In genomic region chr9:38526571-38526970, GRCh38 we compare ENCODE assay signal across 22 cellular contexts.
A peak's percentile ranks its signal among the peaks of the same experiment; 100 is the strongest.
DNase-seq lines count a peak whose midpoint lies in the region; ATAC-seq, FAIRE-seq and TF ChIP-seq lines count a peak whose summit lies in the region.
"Had no signal": no experiment of that assay in that cellular context is flagged by ENCODE, and none has a peak within 500 bp of the region (broad histone marks: within the 10 kb centered on the region; RNA-seq: fewer than 3 reads in every experiment).

No MANE protein-coding gene starts in this region.

- H3K79me2 ChIP-seq in GM23338 (replicated peaks; ENCODE audit: insufficient read depth): no peaks in the 10 kb centered on the region

- peak overlapping the region; percentile 73 for H2BK12ac ChIP-seq in neuronal stem cell (ENCODE audit: low read length)

- H2BK15ac ChIP-seq in neuronal stem cell (ENCODE audit: low read length): no peak overlapping the region

- no peak overlapping the region for H3K4me3 Mint-ChIP-seq in GM23338
- H3K4me3 Mint-ChIP-seq: CD4-positive, CD25-positive, alpha-beta regulatory T cell; HFFc6 had no signal

- no peaks in the 10 kb centered on the region for H3F3A ChIP-seq in GM23338 (replicated peaks; ENCODE audit: low read depth)

- no peak overlapping the region for H2AK5ac ChIP-seq in neuronal stem cell (ENCODE audit: low read depth, low read length)

- no peaks in the 10 kb centered on the region for H3K9me2 ChIP-seq in GM23338 (ENCODE audit: insufficient read depth)

- peak overlapping the region; percentile 47 for H3K14ac ChIP-seq in neuronal stem cell (ENCODE audit: low read length)

- H3K9me3 ChIP-seq in neuronal stem cell (replicated peaks in 1 of 2; ENCODE audit: control insufficient read depth in 2 of 2, insufficient read depth in 1 of 2, low read depth in 1 of 2, low read length in 2 of 2): no peaks in the 10 kb centered on the region
- H3K9me3 ChIP-seq: BE2C had no signal

- no peak overlapping the region for H3K4ac ChIP-seq in neuronal stem cell (ENCODE audit: low read length)

- no peaks in the 10 kb centered on the region for H3K27me3 Mint-ChIP-seq in GM23338 (ENCODE audit: insufficient read depth, low read depth, poor library complexity)

- H3K27me3 ChIP-seq in GM23338 (ENCODE audit: insufficient read depth) (no peaks in the 10 kb centered on the region), neuronal stem cell (ENCODE audit: control insufficient read depth in 3 of 3, insufficient read depth in 3 of 3, low read depth in 1 of 3, low read length in 3 of 3) (no peaks in the 10 kb centered on the region)
- H3K27me3 ChIP-seq: BE2C had no signal

- no peak overlapping the region for H3K27ac Mint-ChIP-seq in GM23338
- H3K27ac Mint-ChIP-seq: CD4-positive, CD25-positive, alpha-beta regulatory T cell; CD8-positive, alpha-beta memory T cell; HFFc6 had no signal

- H2BK120ac ChIP-seq in neuronal stem cell (ENCODE audit: low read depth, low read length): no peak overlapping the region

- DNase-seq in GM23338 (ENCODE audit: low spot score) (peak; percentile 8), epithelial cell of esophagus (ENCODE audit: low read depth) (peak; percentile 5), neuronal stem cell (ENCODE audit: low spot score) (no peak), EL (no peak), HTR-8/SVneo (ENCODE audit: insufficient read length, low spot score) (no peak)
- DNase-seq in effector CD4-positive, alpha-beta T cell: no peak
- DNase-seq: BE2C; C1 segment of cervical spinal cord; CD4-positive, CD25-positive, alpha-beta regulatory T cell; CD8-positive, alpha-beta memory T cell; COR-L47; DMS 273 treated with DMSO at 0.1 percent for 48 hours; DMS53; DND-41; GM23248; HFFc6 had no signal

- H2BK5ac ChIP-seq in neuronal stem cell (ENCODE audit: low read length): no peak overlapping the region

- peaks cover 7% of the 10 kb centered on the region; the same call in 1 of the 3 replicates for H3K9me3 Mint-ChIP-seq in GM23338
- H3K9me3 Mint-ChIP-seq: HFFc6 had no signal

- no peak overlapping the region for H3K9ac ChIP-seq in neuronal stem cell (ENCODE audit: low read depth, low read length, poor library complexity)
- H3K9ac ChIP-seq: GM23248 had no signal

- 0 out of 3 replicates have a peak, but pooled peaks cover 4% of the 10 kb centered on the region for H3K36me3 Mint-ChIP-seq in GM23338 (ENCODE audit: low read depth)

- H3K36me3 ChIP-seq in GM23338 (ENCODE audit: insufficient read depth): no peaks in the 10 kb centered on the region
- no peaks in the 10 kb centered on the region for H3K36me3 ChIP-seq in neuronal stem cell (replicated peaks in 1 of 2; ENCODE audit: control insufficient read depth in 2 of 2, insufficient read depth in 2 of 2, low read length in 2 of 2)
- H3K36me3 ChIP-seq: BE2C had no signal

- no peak overlapping the region for H3K4me2 ChIP-seq in GM23338
- H3K4me2 ChIP-seq in neuronal stem cell (ENCODE audit: insufficient read depth, low read length, poor library complexity, severe bottlenecking): no peak overlapping the region

- H3K4me1 ChIP-seq in GM23338 (ENCODE audit: insufficient read depth): no peaks in the 10 kb centered on the region
- peaks cover 3% of the 10 kb centered on the region in 2 donors for H3K4me1 ChIP-seq in neuronal stem cell (ENCODE audit: control insufficient read depth in 2 of 2, insufficient read depth in 1 of 2, low read depth in 1 of 2, low read length in 2 of 2)
- H3K4me1 ChIP-seq: BE2C had no signal

- no peak overlapping the region for H3K27ac ChIP-seq in GM23338 (ENCODE audit: low read depth)
- no peak overlapping the region for H3K27ac ChIP-seq in neuronal stem cell (replicated peaks; ENCODE audit: low read length)
- H3K27ac ChIP-seq: GM23248 had no signal

- TF ChIP-seq CTCF in GM23338 (conservative IDR thresholded peaks at IDR 0.05; ENCODE audit: low read depth in 2 of 2) (no peak), epithelial cell of esophagus (IDR thresholded peaks at IDR 0.05; ENCODE audit: insufficient read depth, low read depth, low read length, missing control alignments) (no peak)

- peaks cover 7% of the 10 kb centered on the region; the same call in 1 of the 3 replicates for H3K4me1 Mint-ChIP-seq in GM23338
- H3K4me1 Mint-ChIP-seq: CD4-positive, CD25-positive, alpha-beta regulatory T cell; CD8-positive, alpha-beta memory T cell had no signal

- no CpG with 5 or more reads among the region's 38 CpGs for WGBS in neuronal stem cell (ENCODE audit: extremely low coverage in 2 of 2, insufficient read length in 2 of 2, insufficient replicate concordance in 1 of 2), 2 donors

- ATAC-seq in GM23338 (peak; percentile 34; the same call in 2 of the 3 replicates), HG02759 (IDR thresholded peaks at IDR 0.05; ENCODE audit: unreplicated experiment) (no peak)
- ATAC-seq: HCT116 had no signal

- no peak for FAIRE-seq in HTR-8/SVneo (lab: Jason Lieb, UNC)
- FAIRE-seq: G401.6, GM12891, GM19239, H54 had no signal

- H4K8ac ChIP-seq in neuronal stem cell (ENCODE audit: low read depth, low read length): no peak overlapping the region

- H3K18ac ChIP-seq in neuronal stem cell (ENCODE audit: low read length): peak overlapping the region; percentile 89

- H4K20me1 ChIP-seq in GM23338 (replicated peaks; ENCODE audit: insufficient read depth): no peaks in the 10 kb centered on the region

- no peak overlapping the region for H2AFZ ChIP-seq in GM23338
- H2AFZ ChIP-seq in neuronal stem cell (ENCODE audit: low read length): no peak overlapping the region
- H2AFZ ChIP-seq: GM23248 had no signal

- no peak overlapping the region for H3K23ac ChIP-seq in neuronal stem cell (ENCODE audit: low read depth, low read length, poor library complexity)

- no peaks in the 10 kb centered on the region for H3K79me1 ChIP-seq in neuronal stem cell (ENCODE audit: low read depth, low read length)

- H3K4me3 ChIP-seq in GM23338: no peak overlapping the region
- H3K4me3 ChIP-seq in epithelial cell of esophagus (ENCODE audit: low read length): no peak overlapping the region
- peak overlapping the region in 1 of 2 donors; percentile 30 for H3K4me3 ChIP-seq in neuronal stem cell (ENCODE audit: low read length in 2 of 2)
- H3K4me3 ChIP-seq: GM23248 had no signal

- H4K91ac ChIP-seq in neuronal stem cell (ENCODE audit: low read depth, low read length, poor library complexity): peak overlapping the region; percentile 72

TF ChIP-seq in GM23338, 12 proteins besides CTCF, POLR2A, EP300 and RAD21:
- TF ChIP-seq POLR2AphosphoS5 (IDR thresholded peaks at IDR 0.05; ENCODE audit: low read depth) (no peak), REST (IDR thresholded peaks at IDR 0.05; ENCODE audit: unreplicated experiment) (no peak), STAT1 (IDR thresholded peaks at IDR 0.05; ENCODE audit: unreplicated experiment) (no peak), ZNF331 (CRISPR knock-in tag; IDR thresholded peaks at IDR 0.05; ENCODE audit: low read depth) (no peak), ETS1 (IDR thresholded peaks at IDR 0.05) (no peak)
TF ChIP-seq in GM23338: peak in this region for 0.

Comparison
In these comparisons a context has a peak if more than half of its experiments do, and no peak if none do; other contexts are left out.
1. DNase-seq: peak in GM23338 (single experiment) and epithelial cell of esophagus (single experiment); none in neuronal stem cell (single experiment), EL (single experiment), HTR-8/SVneo (single experiment) and effector CD4-positive, alpha-beta T cell (single experiment).